7 cellular contexts compared by ENCODE assay signal in the genomic region with DNA sequence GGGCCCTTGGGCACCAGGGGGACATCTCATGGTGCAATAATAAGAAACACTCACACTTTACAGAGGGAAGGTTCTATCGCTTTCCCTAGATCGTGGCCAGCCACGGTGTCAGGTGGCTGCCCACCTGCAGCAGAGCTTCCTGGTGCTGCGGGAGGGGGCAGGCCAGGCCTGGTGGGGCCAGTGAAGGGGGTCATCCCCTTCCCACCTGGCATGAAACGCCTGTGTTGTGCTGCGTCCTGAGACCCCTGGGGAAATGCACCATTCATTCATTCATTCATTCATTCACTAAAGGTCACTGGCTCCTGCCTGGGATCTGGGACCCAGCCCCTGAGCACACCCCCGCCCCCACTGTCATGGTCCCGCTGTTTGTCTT. TPM values are rescaled to one million over a fixed set of nuclear protein-coding genes. Genes with fewer than 3 reads are reported as not detected.
DNase-seq lines count a peak whose midpoint lies in the region; ATAC-seq and TF ChIP-seq lines count a peak whose summit lies in the region.

No MANE protein-coding gene starts in this region.

- H3K9me2 ChIP-seq in OCI-LY7 (ENCODE audit: insufficient read depth, low read length) = no peaks in the 10 kb centered on the region

- no peaks in the 10 kb centered on the region for H3K79me2 ChIP-seq in OCI-LY7 (ENCODE audit: insufficient read depth, low read depth, low read length)

- H3K27ac Mint-ChIP-seq in activated naive CD8-positive, alpha-beta T cell treated with anti-CD3 and anti-CD28 coated beads, Interleukin-2, amount 10 ng/mL, durations not matched to agents 7 days and 5 days = no peak overlapping the region
- H3K27ac Mint-ChIP-seq in stimulated activated naive CD8-positive, alpha-beta T cell treated with anti-CD3 and anti-CD28 coated beads, Interleukin-15, amount 100 ng/mL, for 72 hours = peak overlapping the region in 1 of 2 donors; percentile 95

- H3K4me1 ChIP-seq in iPS-15b (ENCODE audit: control insufficient read depth, insufficient read depth, low read length) = peaks cover 8% of the 10 kb centered on the region
- H3K4me1 ChIP-seq in OCI-LY7 (ENCODE audit: insufficient read depth, low read length, poor library complexity, severe bottlenecking) = no peaks in the 10 kb centered on the region

- H3K4me2 ChIP-seq in OCI-LY7 (ENCODE audit: low read length) = no peak overlapping the region

- H3K9me3 Mint-ChIP-seq in activated naive CD8-positive, alpha-beta T cell treated with anti-CD3 and anti-CD28 coated beads, Interleukin-2, amount 10 ng/mL, durations not matched to agents 7 days and 5 days = no peaks in the 10 kb centered on the region
- H3K9me3 Mint-ChIP-seq in stimulated activated naive CD8-positive, alpha-beta T cell treated with anti-CD3 and anti-CD28 coated beads, Interleukin-15, amount 100 ng/mL, for 72 hours = no peaks in the 10 kb centered on the region

- no peaks in the 10 kb centered on the region for H3K36me3 ChIP-seq in iPS-15b (ENCODE audit: control insufficient read depth, insufficient read depth, low read length)
- no peaks in the 10 kb centered on the region for H3K36me3 ChIP-seq in OCI-LY7 (ENCODE audit: insufficient read depth, low read length)

- H3K36me3 Mint-ChIP-seq in activated naive CD8-positive, alpha-beta T cell treated with anti-CD3 and anti-CD28 coated beads, Interleukin-2, amount 10 ng/mL, durations not matched to agents 7 days and 5 days = no peaks in the 10 kb centered on the region

- H3K4me1 Mint-ChIP-seq in activated naive CD8-positive, alpha-beta T cell treated with anti-CD3 and anti-CD28 coated beads, Interleukin-2, amount 10 ng/mL, durations not matched to agents 7 days and 5 days = peaks cover 5% of the 10 kb centered on the region
- peaks cover 18% of the 10 kb centered on the region for H3K4me1 Mint-ChIP-seq in stimulated activated naive CD8-positive, alpha-beta T cell treated with anti-CD3 and anti-CD28 coated beads, Interleukin-15, amount 100 ng/mL, for 72 hours

- POLR2A ChIA-PET in activated naive CD8-positive, alpha-beta T cell treated with anti-CD3 and anti-CD28 coated beads, Interleukin-2, amount 10 ng/mL, durations not matched to agents 7 days and 5 days (lab: Charles Lee) = interaction anchor here (1.2 kb wide), 1 partner anchor 10 kb away, joined by 3 read pairs; no protein-coding TSS in a partner anchor
- POLR2A ChIA-PET in OCI-LY7 (lab: Charles Lee) = interaction anchor here (0.6 kb wide), 1 partner anchor 106 kb away, joined by 3 read pairs; no protein-coding TSS in a partner anchor

- no TSS peak for BruUV-seq in OCI-LY7 (replicated peaks; lab: Mats Ljungman, UMichigan)

- no peak for ATAC-seq in activated naive CD8-positive, alpha-beta T cell treated with anti-CD3 and anti-CD28 coated beads, Interleukin-2, amount 10 ng/mL, durations not matched to agents 7 days and 5 days (ENCODE audit: low read depth)
- ATAC-seq in stimulated activated naive CD8-positive, alpha-beta T cell treated with anti-CD3 and anti-CD28 coated beads, Interleukin-15, amount 100 ng/mL, for 72 hours = no peak
- ATAC-seq in HG03139 (IDR thresholded peaks at IDR 0.05; ENCODE audit: unreplicated experiment) = no peak

- H3K9ac ChIP-seq in iPS-15b (ENCODE audit: low read depth, low read length) = peak overlapping the region; percentile 37

- H3K27me3 ChIP-seq in HL-60 (ENCODE audit: insufficient read depth, poor library complexity, severe bottlenecking) = peaks cover 11% of the 10 kb centered on the region
- peaks cover 8% of the 10 kb centered on the region for H3K27me3 ChIP-seq in iPS-15b (ENCODE audit: control insufficient read depth, insufficient read depth, low read length)

- DNase-seq in HL-60 (ENCODE audit: low read depth in 1 of 2, low spot score in 1 of 2) = no peak
- DNase-seq in activated naive CD8-positive, alpha-beta T cell treated with anti-CD3 and anti-CD28 coated beads, Interleukin-2, amount 10 ng/mL, durations not matched to agents 7 days and 5 days = no peak
- no peak for DNase-seq in stimulated activated naive CD8-positive, alpha-beta T cell treated with anti-CD3 and anti-CD28 coated beads, Interleukin-15, amount 100 ng/mL, for 72 hours
- DNase-seq in OCI-LY7 (ENCODE audit: low spot score) = no peak
- DNase-seq in NCI-H1694 (lab: John Stamatoyannopoulos, UW) = no peak

- H3K27me3 Mint-ChIP-seq in activated naive CD8-positive, alpha-beta T cell treated with anti-CD3 and anti-CD28 coated beads, Interleukin-2, amount 10 ng/mL, durations not matched to agents 7 days and 5 days = peaks cover 10% of the 10 kb centered on the region
- peaks cover 43% of the 10 kb centered on the region for H3K27me3 Mint-ChIP-seq in stimulated activated naive CD8-positive, alpha-beta T cell treated with anti-CD3 and anti-CD28 coated beads, Interleukin-15, amount 100 ng/mL, for 72 hours

- peak overlapping the region; percentile 82 for H3K4me3 Mint-ChIP-seq in activated naive CD8-positive, alpha-beta T cell treated with anti-CD3 and anti-CD28 coated beads, Interleukin-2, amount 10 ng/mL, durations not matched to agents 7 days and 5 days
- peak overlapping the region; percentile 86 to 93 for H3K4me3 Mint-ChIP-seq in stimulated activated naive CD8-positive, alpha-beta T cell treated with anti-CD3 and anti-CD28 coated beads, Interleukin-15, amount 100 ng/mL, for 72 hours

- no peak for TF ChIP-seq CTCF in HL-60 (IDR thresholded peaks at IDR 0.05; ENCODE audit: insufficient read depth, low read length)
- TF ChIP-seq CTCF in OCI-LY7 (conservative IDR thresholded peaks at IDR 0.05; ENCODE audit: low read length) = no peak

- intact Hi-C loops in OCI-LY7 (cut with micrococcal nuclease; ENCODE audit: unreplicated experiment) = no loop called here

- H2AFZ ChIP-seq in OCI-LY7 (ENCODE audit: low read length) = no peak overlapping the region

- H3K27ac ChIP-seq in HL-60 (replicated peaks) = no peak overlapping the region
- H3K27ac ChIP-seq in OCI-LY7 (ENCODE audit: low read depth, low read length, poor library complexity, severe bottlenecking) = no peak overlapping the region

- CTCF ChIA-PET in OCI-LY7 (lab: Charles Lee; ENCODE audit: unreplicated experiment) = no interaction called here

- H4K20me1 ChIP-seq in OCI-LY7 (ENCODE audit: insufficient read depth, low read length) = no peaks in the 10 kb centered on the region

- no peaks in the 10 kb centered on the region for H3K9me3 ChIP-seq in iPS-15b (ENCODE audit: control insufficient read depth, insufficient read depth, low read length)
- no peaks in the 10 kb centered on the region for H3K9me3 ChIP-seq in OCI-LY7 (ENCODE audit: low read length)

- H3K4me3 ChIP-seq in HL-60 (replicated peaks; ENCODE audit: insufficient read depth, low read length) = 0 out of 2 replicates have a peak overlapping the region, but pooled peaks have one; percentile 1
- H3K4me3 ChIP-seq in iPS-15b (ENCODE audit: low read depth, low read length) = peak overlapping the region; percentile 43
- no peak overlapping the region for H3K4me3 ChIP-seq in OCI-LY7 (ENCODE audit: low read depth, low read length, poor library complexity, severe bottlenecking)

RNA-seq across cellular contexts. Expression of a gene that starts 0.4 kb away (rescaled TPM):
- total RNA-seq in activated naive CD8-positive, alpha-beta T cell treated with anti-CD3 and anti-CD28 coated beads, Interleukin-2, amount 10 ng/mL, durations not matched to agents 7 days and 5 days = under 1 TPM; 0.39 to 0.54 TPM
- total RNA-seq in OCI-LY7 (2014; rRNA removed; shearing (Covaris generic)) = not detected in 2 replicates
- not detected in 2 replicates for total RNA-seq in OCI-LY7 (2022)

RNA-seq across cellular contexts. Expression of a gene that starts 33.3 kb away (rescaled TPM):
- total RNA-seq in activated naive CD8-positive, alpha-beta T cell treated with anti-CD3 and anti-CD28 coated beads, Interleukin-2, amount 10 ng/mL, durations not matched to agents 7 days and 5 days = not detected
- total RNA-seq in OCI-LY7 (2014; rRNA removed; shearing (Covaris generic)) = 0.21 and 0.25 TPM in 2 replicates
- total RNA-seq in OCI-LY7 (2022) = 0.72 and 0.87 TPM in 2 replicates
